1 cellular context compared by ENCODE assay signal in the genomic region with DNA sequence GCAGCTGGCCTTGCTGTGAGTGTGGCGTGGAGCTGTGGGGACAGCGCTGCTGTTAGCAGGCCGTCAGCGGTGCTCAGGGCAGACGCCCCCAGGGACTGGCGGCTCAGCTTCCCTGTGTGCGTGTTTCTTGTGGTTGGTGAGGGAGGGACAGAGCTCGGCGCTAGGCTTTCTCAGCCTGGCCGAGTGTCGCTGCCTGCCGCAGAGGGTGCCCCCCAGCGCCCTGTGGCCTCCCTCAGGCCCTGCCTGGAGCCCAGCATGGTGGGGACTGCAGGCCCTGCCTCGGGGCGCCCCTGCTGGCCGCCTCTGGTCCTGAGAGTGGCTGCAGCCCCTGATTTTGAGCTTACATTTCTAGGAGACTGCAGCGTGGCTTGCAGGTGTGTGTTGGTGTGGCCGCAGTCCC.
TF ChIP-seq lines count a peak whose summit lies in the region.

No MANE protein-coding gene starts in this region.

TF ChIP-seq in GM12878, 131 proteins besides CTCF, POLR2A, EP300 and RAD21:
- TF ChIP-seq HDAC2 (IDR thresholded peaks at IDR 0.05) (no peak), KLF5 (IDR thresholded peaks at IDR 0.05; ENCODE audit: partially characterized antibody) (no peak), CREB1 (IDR thresholded peaks at IDR 0.05; ENCODE audit: low read depth) (no peak), EGR1 (IDR thresholded peaks at IDR 0.05; ENCODE audit: borderline replicate concordance in 1 of 2, low read depth in 2 of 2, low read length in 2 of 2) (no peak), DPF2 (IDR thresholded peaks at IDR 0.05) (no peak), EZH2 (IDR thresholded peaks at IDR 0.05; ENCODE audit: borderline replicate concordance, control insufficient read depth, low read depth, low read length) (no peak)
